Comparison of ENCODE assay signal across 17 cellular contexts in the genomic region with DNA sequence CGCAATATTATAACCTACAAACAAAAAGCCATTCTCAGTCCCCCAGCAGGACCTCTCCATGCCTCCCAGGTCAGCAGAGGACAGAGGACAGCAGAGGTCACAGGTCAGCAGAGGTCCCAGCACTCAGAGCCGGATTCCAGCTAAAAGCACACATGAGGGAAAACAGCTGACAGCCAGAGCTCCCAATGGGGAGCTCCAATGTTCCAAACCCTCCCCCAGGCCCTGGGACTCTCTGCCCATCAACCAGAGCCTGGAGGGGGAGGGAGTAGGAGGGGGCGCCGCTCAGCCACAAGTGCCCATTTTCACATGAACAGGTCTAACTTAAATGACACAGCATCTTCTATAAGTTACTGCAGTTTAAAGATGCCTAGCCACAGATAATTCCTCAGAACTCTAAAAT.
DNase-seq lines count a peak whose midpoint lies in the region; ATAC-seq and TF ChIP-seq lines count a peak whose summit lies in the region.
"Had no signal": no experiment of that assay in that cellular context is flagged by ENCODE, and none has a peak within 500 bp of the region (broad histone marks: within the 10 kb centered on the region; RNA-seq: fewer than 3 reads in every experiment).

No MANE protein-coding gene starts in this region.

- CTCF ChIA-PET in HEK293 (lab: Yijun Ruan, JAX) (no interaction called here), HEK293T (lab: Yijun Ruan, JAX) (no interaction called here)
- CTCF ChIA-PET in naive thymus-derived CD4-positive, alpha-beta T cell (lab: Charles Lee), result interaction anchor here (0.6 to 1.1 kb wide), 3 partner anchors 71 to 142 kb away, joined by 3 to 4 read pairs (median 3); no protein-coding TSS in a partner anchor

- POLR2A ChIA-PET in HEK293 (lab: Yijun Ruan, JAX) (no interaction called here), HEK293T (lab: Yijun Ruan, JAX) (no interaction called here)
- POLR2A ChIA-PET in naive thymus-derived CD4-positive, alpha-beta T cell (lab: Charles Lee), result interaction anchor here (0.7 kb wide), 1 partner anchor 76 kb away, joined by 3 read pairs; no protein-coding TSS in a partner anchor

- TF ChIP-seq CTCF in HEK293 (tag by site-specific recombination; IDR thresholded peaks at IDR 0.05), result no peak

- H3K36me3 Mint-ChIP-seq in central memory CD8-positive, alpha-beta T cell (ENCODE audit: insufficient read depth), result peaks cover 25% of the 10 kb centered on the region
- H3K36me3 Mint-ChIP-seq in naive thymus-derived CD4-positive, alpha-beta T cell, result peaks cover 0 to 7% (median 3%) of the 10 kb centered on the region in 5 donors

- H3K4me1 Mint-ChIP-seq in central memory CD8-positive, alpha-beta T cell, result peaks cover 68% of the 10 kb centered on the region
- peaks cover 66 to 91% (median 77%) of the 10 kb centered on the region in 7 donors for H3K4me1 Mint-ChIP-seq in naive thymus-derived CD4-positive, alpha-beta T cell

- H3K4me3 ChIP-seq in HEK293 (ENCODE audit: low read depth, low read length), result no peak overlapping the region
- H3K4me3 ChIP-seq in naive thymus-derived CD4-positive, alpha-beta T cell (ENCODE audit: low read length), result no peak overlapping the region
- H3K4me3 ChIP-seq: body of pancreas, lower lobe of right lung, SJCRH30, upper lobe of right lung had no signal

- peak overlapping the region; percentile 18 for H3K4me3 Mint-ChIP-seq in central memory CD8-positive, alpha-beta T cell
- H3K4me3 Mint-ChIP-seq in naive thymus-derived CD4-positive, alpha-beta T cell, result peak overlapping the region in 5 of 10 donors; percentile 57 to 70 (median 59)
- H3K4me3 Mint-ChIP-seq: activated B cell treated with CpG ODN at 0.5 μM for 24 hours had no signal

- peak overlapping the region; percentile 78 for H3K27ac Mint-ChIP-seq in central memory CD8-positive, alpha-beta T cell (ENCODE audit: low read depth)
- peak overlapping the region in 8 of 9 donors; percentile 38 to 92 (median 80) for H3K27ac Mint-ChIP-seq in naive thymus-derived CD4-positive, alpha-beta T cell
- H3K27ac Mint-ChIP-seq: activated B cell treated with CpG ODN at 0.5 μM for 24 hours had no signal

- peaks cover 0 to 4% of the 10 kb centered on the region in 2 experiments; a peak in 2 of 3 replicates for H3K36me3 ChIP-seq in HEK293 (ENCODE audit: control insufficient read depth in 2 of 2, insufficient read depth in 1 of 2, low read length in 2 of 2)
- H3K36me3 ChIP-seq in naive thymus-derived CD4-positive, alpha-beta T cell (ENCODE audit: control insufficient read depth in 2 of 3, insufficient read depth in 3 of 3, low read length in 3 of 3), result peaks cover 0 to 17% (median 0%) of the 10 kb centered on the region in 3 experiments

- H3K27me3 Mint-ChIP-seq in central memory CD8-positive, alpha-beta T cell, result no peaks in the 10 kb centered on the region
- no peaks in the 10 kb centered on the region for H3K27me3 Mint-ChIP-seq in naive thymus-derived CD4-positive, alpha-beta T cell
- H3K27me3 Mint-ChIP-seq: activated B cell treated with CpG ODN at 0.5 μM for 24 hours had no signal

- no peaks in the 10 kb centered on the region for H3K9me3 Mint-ChIP-seq in central memory CD8-positive, alpha-beta T cell
- H3K9me3 Mint-ChIP-seq in naive thymus-derived CD4-positive, alpha-beta T cell, result no peaks in the 10 kb centered on the region
- H3K9me3 Mint-ChIP-seq: activated B cell treated with CpG ODN at 0.5 μM for 24 hours had no signal

- peaks cover 24% of the 10 kb centered on the region for H3K4me1 ChIP-seq in HEK293 (ENCODE audit: control insufficient read depth, insufficient read depth, low read length)
- H3K4me1 ChIP-seq in naive thymus-derived CD4-positive, alpha-beta T cell (ENCODE audit: control insufficient read depth in 2 of 2, insufficient read depth in 2 of 2, low read length in 2 of 2), result peaks cover 66 to 77% of the 10 kb centered on the region in 2 donors

- intact Hi-C loops in naive thymus-derived CD4-positive, alpha-beta T cell (cut with micrococcal nuclease), result no loop called here

- DNase-seq in NCI-H2227 (lab: John Stamatoyannopoulos, UW; ENCODE audit: unreplicated experiment) (peak; percentile 4), NCI-H2227 treated with DMSO at 0.1 percent for 48 hours (lab: John Stamatoyannopoulos, UW) (no peak), HEK293T (ENCODE audit: extremely low spot score) (no peak), AML-193 (lab: John Stamatoyannopoulos, UW) (no peak)
- DNase-seq in central memory CD8-positive, alpha-beta T cell (ENCODE audit: low spot score in 2 of 2), result no peak
- DNase-seq in naive thymus-derived CD4-positive, alpha-beta T cell, result no peak
- DNase-seq: activated B cell treated with CpG ODN at 0.5 μM for 24 hours, DMS153, head of caudate nucleus, KG1, lower lobe of right lung, NCI-H1694, upper lobe of right lung had no signal

- H3K27me3 ChIP-seq in naive thymus-derived CD4-positive, alpha-beta T cell (ENCODE audit: control insufficient read depth in 2 of 2, insufficient read depth in 2 of 2, low read length in 2 of 2), result no peaks in the 10 kb centered on the region
- H3K27me3 ChIP-seq: body of pancreas, SJCRH30, upper lobe of right lung had no signal

- no peak overlapping the region for H3K27ac ChIP-seq in HEK293 (ENCODE audit: extremely low read depth, low read depth, low read length)
- H3K27ac ChIP-seq in naive thymus-derived CD4-positive, alpha-beta T cell (ENCODE audit: low read depth, low read length), result peak overlapping the region; percentile 72
- H3K27ac ChIP-seq: body of pancreas, lower lobe of right lung, SJCRH30, upper lobe of right lung had no signal

- ATAC-seq in central memory CD8-positive, alpha-beta T cell (replicated peaks; ENCODE audit: extremely low read depth, poor library complexity, severe bottlenecking), result no peak
- no peak for ATAC-seq in naive thymus-derived CD4-positive, alpha-beta T cell
- no peak for ATAC-seq in GM18907 (IDR thresholded peaks at IDR 0.05; ENCODE audit: unreplicated experiment)
- ATAC-seq: body of pancreas, lower lobe of right lung, upper lobe of right lung had no signal

- no peaks in the 10 kb centered on the region for H3K9me3 ChIP-seq in HEK293 (ENCODE audit: control insufficient read depth, insufficient read depth, low read depth, low read length)
- H3K9me3 ChIP-seq in naive thymus-derived CD4-positive, alpha-beta T cell (ENCODE audit: control insufficient read depth in 2 of 3, low read length in 3 of 3), result no peaks in the 10 kb centered on the region
- H3K9me3 ChIP-seq: body of pancreas, lower lobe of right lung, SJCRH30, upper lobe of right lung had no signal

TF ChIP-seq in HEK293, 187 proteins besides CTCF, POLR2A, EP300 and RAD21:
- TF ChIP-seq SCRT2 (tag by site-specific recombination; IDR thresholded peaks at IDR 0.05) (peak; percentile 49), ZBTB1 (tag by site-specific recombination; IDR thresholded peaks at IDR 0.05) (no peak)
- TF ChIP-seq, protein P1, sequence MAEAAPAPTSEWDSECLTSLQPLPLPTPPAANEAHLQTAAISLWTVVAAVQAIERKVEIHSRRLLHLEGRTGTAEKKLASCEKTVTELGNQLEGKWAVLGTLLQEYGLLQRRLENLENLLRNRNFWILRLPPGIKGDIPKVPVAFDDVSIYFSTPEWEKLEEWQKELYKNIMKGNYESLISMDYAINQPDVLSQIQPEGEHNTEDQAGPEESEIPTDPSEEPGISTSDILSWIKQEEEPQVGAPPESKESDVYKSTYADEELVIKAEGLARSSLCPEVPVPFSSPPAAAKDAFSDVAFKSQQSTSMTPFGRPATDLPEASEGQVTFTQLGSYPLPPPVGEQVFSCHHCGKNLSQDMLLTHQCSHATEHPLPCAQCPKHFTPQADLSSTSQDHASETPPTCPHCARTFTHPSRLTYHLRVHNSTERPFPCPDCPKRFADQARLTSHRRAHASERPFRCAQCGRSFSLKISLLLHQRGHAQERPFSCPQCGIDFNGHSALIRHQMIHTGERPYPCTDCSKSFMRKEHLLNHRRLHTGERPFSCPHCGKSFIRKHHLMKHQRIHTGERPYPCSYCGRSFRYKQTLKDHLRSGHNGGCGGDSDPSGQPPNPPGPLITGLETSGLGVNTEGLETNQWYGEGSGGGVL (tag by site-specific recombination; IDR thresholded peaks at IDR 0.05), result peak; percentile 36

TF ChIP-seq in HEK293T, 16 proteins besides CTCF, POLR2A, EP300 and RAD21:
- no peak for TF ChIP-seq HDGF (IDR thresholded peaks at IDR 0.05; ENCODE audit: borderline replicate concordance)
- TF ChIP-seq, protein P2, sequence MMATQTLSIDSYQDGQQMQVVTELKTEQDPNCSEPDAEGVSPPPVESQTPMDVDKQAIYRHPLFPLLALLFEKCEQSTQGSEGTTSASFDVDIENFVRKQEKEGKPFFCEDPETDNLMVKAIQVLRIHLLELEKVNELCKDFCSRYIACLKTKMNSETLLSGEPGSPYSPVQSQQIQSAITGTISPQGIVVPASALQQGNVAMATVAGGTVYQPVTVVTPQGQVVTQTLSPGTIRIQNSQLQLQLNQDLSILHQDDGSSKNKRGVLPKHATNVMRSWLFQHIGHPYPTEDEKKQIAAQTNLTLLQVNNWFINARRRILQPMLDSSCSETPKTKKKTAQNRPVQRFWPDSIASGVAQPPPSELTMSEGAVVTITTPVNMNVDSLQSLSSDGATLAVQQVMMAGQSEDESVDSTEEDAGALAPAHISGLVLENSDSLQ (IDR thresholded peaks at IDR 0.05), result no peak
- no peak for TF ChIP-seq ELF4 (IDR thresholded peaks at IDR 0.05)
- TF ChIP-seq LEF1 (IDR thresholded peaks at IDR 0.05; ENCODE audit: borderline replicate concordance), result no peak
- no peak for TF ChIP-seq BHLHE40 (IDR thresholded peaks at IDR 0.05; ENCODE audit: borderline replicate concordance)
- no peak for TF ChIP-seq SP1 (IDR thresholded peaks at IDR 0.05)
- no peak for TF ChIP-seq SUZ12 (IDR thresholded peaks at IDR 0.05)
- TF ChIP-seq ARNT (IDR thresholded peaks at IDR 0.05), result no peak
- no peak for TF ChIP-seq FOXK2 (IDR thresholded peaks at IDR 0.05)
- TF ChIP-seq L3MBTL2 (conservative IDR thresholded peaks at IDR 0.05), result no peak
- TF ChIP-seq FOXM1 (IDR thresholded peaks at IDR 0.05; ENCODE audit: borderline replicate concordance), result no peak
- no peak for TF ChIP-seq FOXA1 (IDR thresholded peaks at IDR 0.05)
- TF ChIP-seq ZNF384 (IDR thresholded peaks at IDR 0.05), result no peak
- TF ChIP-seq TARDBP (IDR thresholded peaks at IDR 0.05), result no peak
